Comparison of ENCODE assay signal across 9 cellular contexts in the genomic region with DNA sequence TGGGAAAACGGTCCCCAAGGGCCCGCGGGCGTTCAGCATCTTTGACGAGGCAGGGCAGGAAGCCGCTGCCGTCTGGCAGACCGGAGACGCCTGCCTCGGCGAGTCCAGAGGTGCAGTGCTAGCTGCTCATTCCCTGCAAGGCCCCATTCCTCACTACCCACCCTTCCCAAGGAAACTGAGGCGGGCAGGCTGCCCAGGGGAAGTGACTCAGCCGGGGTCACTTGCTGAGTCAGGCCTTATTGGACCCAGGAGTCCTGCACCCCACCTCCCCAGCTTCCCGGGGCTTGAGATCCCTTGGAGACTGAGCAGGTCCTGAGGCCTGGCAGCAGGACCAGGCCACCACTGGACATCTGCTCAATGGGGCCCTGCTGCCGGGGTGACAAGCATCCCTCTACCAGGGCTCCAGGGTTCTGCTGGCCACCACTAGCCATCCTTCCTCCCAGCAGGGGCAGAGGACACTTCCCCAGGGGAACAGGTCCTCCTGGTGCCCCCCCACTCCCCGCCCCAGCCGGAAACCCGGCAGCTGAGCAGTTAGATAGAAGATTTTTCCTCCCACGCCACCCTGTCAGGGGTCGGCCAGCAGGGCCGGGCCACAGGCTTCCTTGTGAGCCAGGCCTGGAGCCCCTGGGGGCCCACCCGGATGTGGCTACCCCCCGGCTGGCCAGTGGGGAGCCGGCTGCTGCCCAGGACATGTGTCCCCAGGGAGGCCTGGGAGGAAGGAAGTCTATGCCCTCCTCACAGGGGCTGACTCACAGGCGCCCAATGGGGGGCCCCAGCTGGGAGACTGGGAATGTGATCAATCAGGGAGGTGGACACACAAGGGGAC. TPM values are rescaled to one million over a fixed set of nuclear protein-coding genes. Genes with fewer than 3 reads are reported as not detected.
A peak's percentile ranks its signal among the peaks of the same experiment; 100 is the strongest.
DNase-seq lines count a peak whose midpoint lies in the region; ATAC-seq, FAIRE-seq and TF ChIP-seq lines count a peak whose summit lies in the region.
"Had no signal": no experiment of that assay in that cellular context is flagged by ENCODE, and none has a peak within 500 bp of the region (broad histone marks: within the 10 kb centered on the region; RNA-seq: fewer than 3 reads in every experiment).

No MANE protein-coding gene starts in this region.

- TF ChIP-seq RAD21 in GM12878 (IDR thresholded peaks at IDR 0.05; ENCODE audit: insufficient read depth, low read depth, low read length), result no peak

- no peak for TF ChIP-seq EP300 in GM12878 (IDR thresholded peaks at IDR 0.05; ENCODE audit: borderline replicate concordance in 1 of 2, control insufficient read depth in 1 of 2, low read depth in 2 of 2, low read length in 2 of 2)
- peak in 1 of 4 donors; percentile 38 for TF ChIP-seq EP300 in upper lobe of left lung (IDR thresholded peaks at IDR 0.05)

- H3K9ac ChIP-seq in GM12878 (ENCODE audit: control insufficient read depth, insufficient read depth, low read length), result peak overlapping the region; percentile 95

- no peaks in the 10 kb centered on the region for H3K27me3 ChIP-seq in GM12878 (replicated peaks in 1 of 2; ENCODE audit: control insufficient read depth in 2 of 2, insufficient read depth in 2 of 2, low read length in 1 of 2)
- no peaks in the 10 kb centered on the region for H3K27me3 ChIP-seq in right lobe of liver
- H3K27me3 ChIP-seq in upper lobe of left lung, result no peaks in the 10 kb centered on the region
- H3K27me3 ChIP-seq: ovary had no signal

- H3K79me2 ChIP-seq in GM12878 (ENCODE audit: control insufficient read depth, insufficient read depth, low read length), result peaks cover 88% of the 10 kb centered on the region

- ATAC-seq in GM12878 (no peak), right lobe of liver (peak in 1 of 4 donors; percentile 0), upper lobe of left lung (ENCODE audit: low FRiP score in 2 of 2) (peak in 1 of 2 donors; percentile 5), HG03108 (IDR thresholded peaks at IDR 0.05; ENCODE audit: unreplicated experiment) (no peak), HG02870 (IDR thresholded peaks at IDR 0.05; ENCODE audit: unreplicated experiment) (no peak)

- H3K4me1 ChIP-seq in GM12878 (ENCODE audit: control insufficient read depth, insufficient read depth, low read length) (peaks cover 46% of the 10 kb centered on the region), right lobe of liver (peaks cover 0 to 63% (median 20%) of the 10 kb centered on the region in 4 donors), upper lobe of left lung (peaks cover 68 to 87% (median 78%) of the 10 kb centered on the region in 4 donors)

- intact Hi-C loops in GM12878 (cut with micrococcal nuclease; ENCODE audit: unreplicated experiment), result no loop called here
- intact Hi-C loops in right lobe of liver (cut with DNase I), result loop anchor here in 1 of 2 donors (5.0 kb wide), 1 partner anchor 38 kb away; no protein-coding TSS in a partner anchor

- no peak for FAIRE-seq in GM12878 (lab: Jason Lieb, UNC)

- RAD21 ChIA-PET in GM12878 (lab: Charles Lee; ENCODE audit: unreplicated experiment), result interaction anchor here (0.6 to 19.6 kb wide), 5 partner anchors 11 to 679 kb away, joined by 4 to 804 read pairs (median 22); no protein-coding TSS in a partner anchor

- TF ChIP-seq CTCF in GM12878 (IDR thresholded peaks at IDR 0.05 in 2 of 3, conservative IDR thresholded peaks at IDR 0.05 in 1 of 3; ENCODE audit: control insufficient read depth in 2 of 3, extremely low read depth in 1 of 3, insufficient read depth in 1 of 3, low read depth in 3 of 3, low read length in 3 of 3) (no peak), right lobe of liver (IDR thresholded peaks at IDR 0.05) (no peak), upper lobe of left lung (IDR thresholded peaks at IDR 0.05) (peak in 1 of 6 experiments; percentile 19)

- H3K4me3 ChIP-seq in GM12878, result peak overlapping the region; percentile 96
- no peak overlapping the region for H3K4me3 ChIP-seq in right lobe of liver
- peak overlapping the region in 3 of 4 donors; percentile 14 to 92 (median 25) for H3K4me3 ChIP-seq in upper lobe of left lung
- H3K4me3 ChIP-seq: ovary had no signal

- peak; percentile 91 for DNase-seq in EH (ENCODE audit: low read depth)
- DNase-seq in OCI-M2 (lab: John Stamatoyannopoulos, UW; ENCODE audit: unreplicated experiment), result peak; percentile 24
- no peak for DNase-seq in GM12878 (ENCODE audit: low read depth, low spot score)
- DNase-seq in right lobe of liver, result peak in 1 of 3 donors; percentile 65
- DNase-seq in upper lobe of left lung, result peak; percentile 40 to 88
- DNase-seq in cerebellar nuclear complex (lab: John Stamatoyannopoulos, UW), result no peak

- in situ Hi-C loops in GM12878 (cut with MboI), result no loop called here

- 2% methylated on average over 25 of the region's 25 CpGs for WGBS in GM12878 (ENCODE audit: insufficient coverage, insufficient replicate concordance, low lambda C conversion rate, missing lambda C conversion rate)
- WGBS in right lobe of liver (ENCODE audit: insufficient coverage, low coverage, low lambda C conversion rate, missing lambda C conversion rate), result 16% methylated on average over 7 of the region's 25 CpGs
- WGBS in upper lobe of left lung, 2 donors, result 40 to 58% methylated on average over 3 to 21 of the region's 25 CpGs

- H3K9me3 ChIP-seq in GM12878 (replicated peaks; ENCODE audit: control insufficient read depth, insufficient read depth, low read length) (no peaks in the 10 kb centered on the region), right lobe of liver (no peaks in the 10 kb centered on the region), upper lobe of left lung (no peaks in the 10 kb centered on the region)
- H3K9me3 ChIP-seq: ovary had no signal

- BruUV-seq in GM12878 (replicated peaks; lab: Mats Ljungman, UMichigan), result no TSS peak

- peaks cover 18% of the 10 kb centered on the region for H4K20me1 ChIP-seq in GM12878 (ENCODE audit: control insufficient read depth, insufficient read depth)

- TF ChIP-seq POLR2A in GM12878 (IDR thresholded peaks at IDR 0.05; ENCODE audit: low read depth, low read length) (no peak), right lobe of liver (IDR thresholded peaks at IDR 0.05) (peak; percentile 11), upper lobe of left lung (IDR thresholded peaks at IDR 0.05) (no peak)

- H3K27ac ChIP-seq in GM12878 (ENCODE audit: control insufficient read depth, insufficient read depth) (peak overlapping the region; percentile 91), right lobe of liver (peak overlapping the region; percentile 45 to 66 (median 66)), upper lobe of left lung (peak overlapping the region; percentile 69 to 96 (median 92))

- H3K4me2 ChIP-seq in GM12878 (ENCODE audit: control insufficient read depth, insufficient read depth), result peak overlapping the region; percentile 96

- H2AFZ ChIP-seq in GM12878 (ENCODE audit: control insufficient read depth, low read depth, low read length), result no peak overlapping the region

- SMC1A ChIA-PET in GM12878 (lab: Charles Lee; ENCODE audit: uncharacterized antibody, unreplicated experiment), result interaction anchor here (2.0 to 22.6 kb wide), 6 partner anchors 12 to 47 kb away, joined by 7 to 605 read pairs (median 40); no protein-coding TSS in a partner anchor

- peaks cover 0 to 6% of the 10 kb centered on the region in 2 experiments; a peak in 3 of 4 replicates for H3K36me3 ChIP-seq in GM12878 (ENCODE audit: control insufficient read depth in 2 of 2, insufficient read depth in 2 of 2, low read length in 1 of 2)
- H3K36me3 ChIP-seq in right lobe of liver, result no peaks in the 10 kb centered on the region
- no peaks in the 10 kb centered on the region for H3K36me3 ChIP-seq in upper lobe of left lung
- H3K36me3 ChIP-seq: ovary had no signal

- CTCF ChIA-PET in GM12878 (lab: Yijun Ruan, JAX), result interaction anchor here (3.3 to 27.0 kb wide), 4 partner anchors 12 to 41 kb away, joined by 18 to 1117 read pairs (median 32); no protein-coding TSS in a partner anchor

- POLR2A ChIA-PET in GM12878 (lab: Charles Lee), result interaction anchor here (0.6 to 13.2 kb wide), 5 partner anchors 10 to 637 kb away, joined by 3 to 188 read pairs (median 5); no protein-coding TSS in a partner anchor

RNA-seq across cellular contexts. Expression of gene SH2B3, which starts 3.9 kb away (rescaled TPM):
- 28.3 and 28.4 TPM in 2 replicates for total RNA-seq in GM12878 (2013; cell fraction: nucleolus; rRNA removed)
- total RNA-seq in GM12878 (2014; rRNA removed) (32.3 and 32.5 TPM in 2 replicates), GM12878 (2014; rRNA removed; fragmentation: Illumina TruSeq; extraction: Trizol) (25.3 and 27.6 TPM in 2 replicates), GM12878 (2021) (43.2 and 46.4 TPM in 2 replicates), right lobe of liver (10 to 100 TPM in 5 of 6 experiments, 1 to 10 TPM in 1; 6.7 to 43.5 (median 17.0) TPM), upper lobe of left lung (100 to 1,000 TPM in 1 of 6 donors, 10 to 100 TPM in 5; 24.8 to 128 (median 52.5) TPM)
- polyA plus RNA-seq in GM12878 (2011; ENCODE audit: low read depth), result 18.6 TPM
- polyA plus RNA-seq in GM12878 (2011; rRNA removed) (15.0 and 19.1 TPM in 2 replicates), GM12878 (2014; fragmentation: Illumina TruSeq; extraction: Trizol) (35.6 and 38.3 TPM in 2 replicates), GM12878 (2014; fragmentation: Nextera tagmentation; extraction: Ambion mirVana) (1 to 10 TPM; 5.8 to 8.5 TPM), GM12878 (2014; rRNA removed) (28.1 and 31.0 TPM in 2 replicates), GM12878 (2016; fragmentation: Nextera tagmentation; extraction: Ambion mirVana) (10 to 100 TPM in 1 of 2 experiments, 1 to 10 TPM in 1; 9.1 to 11.9 TPM)
- polyA plus RNA-seq in GM12878 (2011; cell fraction: cytosol; rRNA removed), result 19.4 and 21.7 TPM in 2 replicates
- 18.9 and 27.2 TPM in 2 replicates for polyA plus RNA-seq in GM12878 (2011; cell fraction: nucleus; rRNA removed)
- 18.0 and 25.3 TPM in 2 replicates for polyA plus RNA-seq in GM12878 (2012)
- polyA minus RNA-seq in GM12878 (2011; rRNA and poly(A)+ RNA removed), result 15.0 and 18.0 TPM in 2 replicates
- 11.4 and 13.1 TPM in 2 replicates for polyA minus RNA-seq in GM12878 (2011; cell fraction: cytosol; rRNA and poly(A)+ RNA removed)
- 4.8 and 11.5 TPM in 2 replicates for polyA minus RNA-seq in GM12878 (2011; cell fraction: nucleus; rRNA and poly(A)+ RNA removed)

RNA-seq across cellular contexts. Expression of gene PHETA1, which starts 40.7 kb away (rescaled TPM):
- 1.8 and 3.4 TPM in 2 replicates for total RNA-seq in GM12878 (2013; cell fraction: nucleolus; rRNA removed)
- 0.45 and 0.65 TPM in 2 replicates for total RNA-seq in GM12878 (2014; rRNA removed)
- total RNA-seq in GM12878 (2014; rRNA removed; fragmentation: Illumina TruSeq; extraction: Trizol), result 0.18 and 0.28 TPM in 2 replicates
- total RNA-seq in GM12878 (2021), result 1.3 and 1.4 TPM in 2 replicates
- 0.21 TPM for polyA plus RNA-seq in GM12878 (2011; ENCODE audit: low read depth)
- 0.30 and 0.79 TPM in 2 replicates for polyA plus RNA-seq in GM12878 (2011; rRNA removed)
- polyA plus RNA-seq in GM12878 (2011; cell fraction: cytosol; rRNA removed), result 1.0 and 1.8 TPM in 2 replicates
- 2.5 and 3.0 TPM in 2 replicates for polyA plus RNA-seq in GM12878 (2011; cell fraction: nucleus; rRNA removed)
- polyA plus RNA-seq in GM12878 (2012), result 1.0 and 1.3 TPM in 2 replicates
- 0.29 TPM in 1 of 2 replicates, not detected in the other for polyA plus RNA-seq in GM12878 (2014; fragmentation: Illumina TruSeq; extraction: Trizol)
- polyA plus RNA-seq in GM12878 (2014; fragmentation: Nextera tagmentation; extraction: Ambion mirVana), result under 1 TPM in 1 of 2 experiments, not detected in 1; 0.02 TPM
- polyA plus RNA-seq in GM12878 (2014; rRNA removed), result 0.51 and 1.4 TPM in 2 replicates
- 1 to 10 TPM in 1 of 2 experiments, under 1 TPM in 1; 0.59 to 1.1 TPM for polyA plus RNA-seq in GM12878 (2016; fragmentation: Nextera tagmentation; extraction: Ambion mirVana)
- polyA minus RNA-seq in GM12878 (2011; rRNA and poly(A)+ RNA removed), result 0.51 and 1.3 TPM in 2 replicates
- polyA minus RNA-seq in GM12878 (2011; cell fraction: cytosol; rRNA and poly(A)+ RNA removed), result 0.53 and 0.73 TPM in 2 replicates
- polyA minus RNA-seq in GM12878 (2011; cell fraction: nucleus; rRNA and poly(A)+ RNA removed), result 0.60 and 1.3 TPM in 2 replicates
- 10 to 100 TPM in 1 of 6 experiments, 1 to 10 TPM in 5; 4.2 to 14.8 (median 7.0) TPM for total RNA-seq in right lobe of liver
- total RNA-seq in upper lobe of left lung, result 10 to 100 TPM in 5 of 6 donors, 1 to 10 TPM in 1; 9.1 to 24.6 (median 21.2) TPM

Comparison
In these comparisons a context has a peak if more than half of its experiments do, and no peak if none do; other contexts are left out.
1. DNase-seq: peak in EH (single experiment), OCI-M2 (single experiment) and upper lobe of left lung (2 of 2); none in GM12878 (single experiment) and cerebellar nuclear complex (0 of 2).
2. H3K4me3 ChIP-seq: peak in GM12878 (single experiment) and upper lobe of left lung (3 of 4); none in right lobe of liver (0 of 3).
3. Peak in every context shown above with its lines, with median percentiles within 50 percentile points of each other: H3K27ac ChIP-seq.